11 cellular contexts compared by ENCODE assay signal in the genomic region with DNA sequence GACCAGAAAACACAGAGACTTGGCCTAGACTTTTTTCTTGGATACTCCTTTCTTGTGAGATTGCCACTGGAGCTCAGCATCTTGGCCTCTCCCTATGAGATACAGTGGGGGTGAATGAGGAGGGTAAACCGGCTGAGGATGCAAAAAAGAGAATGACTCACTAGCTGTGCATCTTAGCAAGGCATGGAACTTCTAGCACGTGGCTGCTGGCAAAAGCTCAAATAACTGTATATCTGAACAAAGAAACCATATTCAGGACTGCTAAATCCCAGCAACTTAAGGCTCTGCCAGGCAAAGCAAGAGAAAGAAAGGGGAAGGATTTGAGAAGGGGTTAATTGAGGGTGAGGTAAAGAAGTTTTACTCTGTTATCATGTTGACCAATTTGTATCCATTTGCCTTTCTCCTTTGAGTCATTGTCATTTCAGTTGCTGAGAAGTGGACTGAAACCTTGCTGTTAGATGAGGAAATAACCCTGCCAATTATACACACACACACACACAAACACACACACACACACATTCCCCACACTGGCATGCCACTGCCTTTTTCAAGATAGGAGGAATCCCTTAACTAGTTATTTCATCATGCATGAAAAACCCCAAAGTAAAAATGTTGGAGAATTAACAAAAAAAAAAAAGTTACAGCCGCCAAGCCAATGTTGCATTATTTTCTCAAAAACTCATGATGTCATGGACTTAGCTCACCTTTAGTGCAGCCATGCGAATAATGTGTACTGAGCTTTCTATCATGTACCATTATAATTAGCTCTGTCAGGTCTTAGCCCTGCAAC.
DNase-seq lines count a peak whose midpoint lies in the region; ATAC-seq and TF ChIP-seq lines count a peak whose summit lies in the region.
"Had no signal": no experiment of that assay in that cellular context is flagged by ENCODE, and none has a peak within 500 bp of the region (broad histone marks: within the 10 kb centered on the region; RNA-seq: fewer than 3 reads in every experiment).

No MANE protein-coding gene starts in this region.

- no peak for ATAC-seq in Right ventricle myocardium inferior
- no peak for ATAC-seq in HG03045 (IDR thresholded peaks at IDR 0.05; ENCODE audit: unreplicated experiment)
- ATAC-seq in left lobe of liver = no peak
- ATAC-seq: activated CD8-positive, alpha-beta memory T cell treated with anti-CD3 and anti-CD28 coated beads, Interleukin-2, amount 10 ng/mL, durations not matched to agents 7 days and 5 days; mucosa of descending colon had no signal

- H3K4me1 ChIP-seq in right atrium auricular region (peaks cover 0 to 53% of the 10 kb centered on the region in 2 donors), adipocyte (ENCODE audit: control insufficient read depth, insufficient read depth, low read length) (peaks cover 54% of the 10 kb centered on the region)

- no peaks in the 10 kb centered on the region for H3K9me3 ChIP-seq in right atrium auricular region
- no peaks in the 10 kb centered on the region for H3K9me3 ChIP-seq in adipocyte (ENCODE audit: control insufficient read depth, low read length)
- H3K9me3 ChIP-seq: mucosa of descending colon had no signal

- H3K27me3 ChIP-seq in right atrium auricular region (no peaks in the 10 kb centered on the region), adipocyte (replicated peaks; ENCODE audit: control insufficient read depth, insufficient read depth, low read length) (no peaks in the 10 kb centered on the region)

- H3K9ac ChIP-seq in adipocyte (ENCODE audit: low read length) = peak overlapping the region; percentile 87

- no peak for DNase-seq in right atrium auricular region (ENCODE audit: low spot score)
- no peak for DNase-seq in Right ventricle myocardium inferior (ENCODE audit: missing footprints)
- DNase-seq in adipocyte (ENCODE audit: low read depth) = peak; percentile 84
- peak; percentile 28 for DNase-seq in iPS-NIHi7 (ENCODE audit: extremely low spot score)
- DNase-seq in left lobe of liver (ENCODE audit: low spot score) = no peak
- DNase-seq in SW480 (ENCODE audit: low spot score) = no peak
- DNase-seq in mucosa of gallbladder (ENCODE audit: low spot score) = no peak
- DNase-seq: activated CD8-positive, alpha-beta memory T cell treated with anti-CD3 and anti-CD28 coated beads, Interleukin-2, amount 10 ng/mL, durations not matched to agents 7 days and 5 days; mucosa of descending colon; SHP77 had no signal

- H3K4me3 ChIP-seq in right atrium auricular region (no peak overlapping the region), adipocyte (ENCODE audit: low read length) (no peak overlapping the region)
- H3K4me3 ChIP-seq: mucosa of descending colon had no signal

- peak overlapping the region; percentile 80 to 96 for H3K27ac ChIP-seq in right atrium auricular region

- TF ChIP-seq CTCF in right atrium auricular region (IDR thresholded peaks at IDR 0.05) = no peak

- intact Hi-C loops in Right ventricle myocardium inferior (cut with DNase I) = no loop called here

- H3K36me3 ChIP-seq in right atrium auricular region (no peaks in the 10 kb centered on the region), adipocyte (ENCODE audit: control insufficient read depth, insufficient read depth, low read length, severe bottlenecking) (no peaks in the 10 kb centered on the region)

Comparison
In these comparisons a context has a peak if more than half of its experiments do, and no peak if none do; other contexts are left out.
1. DNase-seq: peak in adipocyte (single experiment) and iPS-NIHi7 (single experiment); none in right atrium auricular region (single experiment), Right ventricle myocardium inferior (single experiment), left lobe of liver (single experiment), SW480 (single experiment) and mucosa of gallbladder (single experiment).